Comparison of ENCODE assay signal across 9 cellular contexts in the genomic region with DNA sequence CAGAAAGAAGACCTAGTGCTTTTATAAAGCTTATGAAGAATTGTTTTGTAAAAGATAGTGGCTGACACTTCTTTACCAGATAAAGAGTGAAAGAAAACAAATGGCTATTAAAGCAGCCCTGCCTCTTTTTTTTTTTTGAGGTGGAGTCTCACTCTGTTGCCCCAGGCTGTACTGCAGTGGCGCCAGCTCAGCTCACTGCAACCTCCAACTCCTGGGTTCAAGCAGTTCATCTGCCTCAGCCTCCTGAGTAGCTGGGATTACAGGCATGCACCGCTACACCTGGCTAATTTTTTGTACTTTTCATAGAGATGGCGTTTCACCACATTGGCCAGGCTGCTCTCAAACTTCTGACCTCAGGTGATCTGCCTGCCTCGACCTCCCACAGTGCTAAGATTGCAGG. TPM values are rescaled to one million over a fixed set of nuclear protein-coding genes. Genes with fewer than 3 reads are reported as not detected.
DNase-seq lines count a peak whose midpoint lies in the region; ATAC-seq and TF ChIP-seq lines count a peak whose summit lies in the region.
"Had no signal": no experiment of that assay in that cellular context is flagged by ENCODE, and none has a peak within 500 bp of the region (broad histone marks: within the 10 kb centered on the region; RNA-seq: fewer than 3 reads in every experiment).

No MANE protein-coding gene starts in this region.

- H2AFZ ChIP-seq in DND-41 (ENCODE audit: low read depth, low read length): no peak overlapping the region
- no peak overlapping the region for H2AFZ ChIP-seq in OCI-LY1 (ENCODE audit: low read length)
- no peak overlapping the region for H2AFZ ChIP-seq in trophoblast cell (ENCODE audit: insufficient read depth, low read length, poor library complexity)
- H2AFZ ChIP-seq: parathyroid adenoma had no signal

- H3K4me3 ChIP-seq in DND-41 (ENCODE audit: low read depth in 1 of 2, low read length in 2 of 2) (no peak overlapping the region; a peak in 1 of 4 replicates), OCI-LY1 (ENCODE audit: low read depth, low read length, poor library complexity, severe bottlenecking) (no peak overlapping the region), trophoblast cell (ENCODE audit: low read depth, low read length) (no peak overlapping the region)

- H4K20me1 ChIP-seq in DND-41 (ENCODE audit: insufficient read depth, low read length) (peaks cover 10% of the 10 kb centered on the region), OCI-LY1 (ENCODE audit: insufficient read depth, low read length) (no peaks in the 10 kb centered on the region)

- no peak overlapping the region for H2BK12ac ChIP-seq in trophoblast cell (ENCODE audit: low read length)

- peaks cover 40% of the 10 kb centered on the region for H3K36me3 Mint-ChIP-seq in chondrocyte (ENCODE audit: low read depth)

- no peak overlapping the region for H4K91ac ChIP-seq in trophoblast cell (ENCODE audit: low read depth, low read length)

- DNase-seq in DND-41 (peak; percentile 39), chondrocyte (ENCODE audit: low spot score) (no peak), trophoblast cell (peak; percentile 39 to 60), NCI-H2196 (lab: John Stamatoyannopoulos, UW; ENCODE audit: unreplicated experiment) (no peak), NCI-H128 (lab: John Stamatoyannopoulos, UW; ENCODE audit: unreplicated experiment) (no peak), SKM-1 (lab: John Stamatoyannopoulos, UW; ENCODE audit: unreplicated experiment) (no peak)
- no peak for DNase-seq in stimulated activated CD4-positive, alpha-beta T cell treated with anti-CD3 and anti-CD28 coated beads, Interleukin-15, amount 100 ng/mL, for 24 hours

- H3K79me2 ChIP-seq in DND-41 (ENCODE audit: insufficient read depth, low read length): peaks cover 41% of the 10 kb centered on the region
- H3K79me2 ChIP-seq in OCI-LY1 (ENCODE audit: insufficient read depth, low read length): peaks cover 4% of the 10 kb centered on the region
- no peaks in the 10 kb centered on the region for H3K79me2 ChIP-seq in trophoblast cell (ENCODE audit: control insufficient read depth, insufficient read depth, low read length, poor library complexity)

- no peaks in the 10 kb centered on the region for H3K9me3 Mint-ChIP-seq in chondrocyte (ENCODE audit: low read depth)

- no peak overlapping the region for H4K12ac ChIP-seq in trophoblast cell (ENCODE audit: low read depth, low read length)

- H3K36me3 ChIP-seq in DND-41 (ENCODE audit: insufficient read depth, low read length): peaks cover 88% of the 10 kb centered on the region
- peaks cover 97% of the 10 kb centered on the region for H3K36me3 ChIP-seq in OCI-LY1 (ENCODE audit: insufficient read depth, low read length)
- peaks cover 29 to 49% of the 10 kb centered on the region in 2 experiments for H3K36me3 ChIP-seq in trophoblast cell (ENCODE audit: control insufficient read depth in 1 of 2, insufficient read depth in 2 of 2, low read length in 2 of 2)

- H3K4ac ChIP-seq in trophoblast cell (ENCODE audit: low read depth, low read length): no peak overlapping the region

- no peak overlapping the region for H2AK5ac ChIP-seq in trophoblast cell (ENCODE audit: low read length)

- H3K9me3 ChIP-seq in DND-41 (ENCODE audit: insufficient read depth, low read length, severe bottlenecking) (no peaks in the 10 kb centered on the region), OCI-LY1 (ENCODE audit: low read length) (no peaks in the 10 kb centered on the region), trophoblast cell (ENCODE audit: insufficient read depth, low read depth, low read length) (no peaks in the 10 kb centered on the region)

- H3K23ac ChIP-seq in trophoblast cell (ENCODE audit: low read length): no peak overlapping the region

- peak overlapping the region; percentile 79 for H3K27ac Mint-ChIP-seq in chondrocyte (ENCODE audit: unreplicated experiment)

- H3K4me2 ChIP-seq in DND-41 (ENCODE audit: insufficient read depth, low read length) (peak overlapping the region; percentile 25), OCI-LY1 (ENCODE audit: low read length) (no peak overlapping the region), trophoblast cell (ENCODE audit: low read length) (no peak overlapping the region)

- TF ChIP-seq CTCF in DND-41 (IDR thresholded peaks at IDR 0.05; ENCODE audit: borderline replicate concordance, extremely low read depth, low read length, poor library complexity, severe bottlenecking) (no peak), OCI-LY1 (IDR thresholded peaks at IDR 0.05; ENCODE audit: low read length) (no peak), chondrocyte (IDR thresholded peaks at IDR 0.05) (no peak)

- H3K4me1 ChIP-seq in DND-41 (ENCODE audit: insufficient read depth, low read length) (peaks cover 40% of the 10 kb centered on the region), OCI-LY1 (ENCODE audit: insufficient read depth, low read length, severe bottlenecking) (peaks cover 16% of the 10 kb centered on the region), trophoblast cell (ENCODE audit: control insufficient read depth in 1 of 2, insufficient read depth in 2 of 2, low read length in 2 of 2) (peaks cover 0 to 13% of the 10 kb centered on the region in 2 experiments)
- H3K4me1 ChIP-seq: parathyroid adenoma had no signal

- no peak overlapping the region for H2BK5ac ChIP-seq in trophoblast cell (ENCODE audit: low read depth, low read length, poor library complexity)

- no CpG with 5 or more reads among the region's 4 CpGs for WGBS in trophoblast cell (ENCODE audit: extremely low coverage, insufficient coverage, insufficient read length)

- H4K8ac ChIP-seq in trophoblast cell (ENCODE audit: low read depth, low read length): no peak overlapping the region

- peak overlapping the region; percentile 12; the same call in 1 of the 2 replicates for H3K9ac ChIP-seq in DND-41 (ENCODE audit: low read depth, low read length)
- no peak overlapping the region for H3K9ac ChIP-seq in OCI-LY1 (ENCODE audit: low read length)
- H3K9ac ChIP-seq in trophoblast cell (ENCODE audit: low read length): no peak overlapping the region
- H3K9ac ChIP-seq: parathyroid adenoma had no signal

- H3K27ac ChIP-seq in DND-41 (ENCODE audit: low read length): peak overlapping the region; percentile 73
- H3K27ac ChIP-seq in OCI-LY1 (ENCODE audit: low read depth, low read length, poor library complexity, severe bottlenecking): peak overlapping the region; percentile 11
- H3K27ac ChIP-seq in trophoblast cell (ENCODE audit: low read depth, low read length): peak overlapping the region; percentile 42

- H3K18ac ChIP-seq in trophoblast cell (ENCODE audit: low read length): no peak overlapping the region

- H3K27me3 ChIP-seq in DND-41 (ENCODE audit: insufficient read depth, low read length, poor library complexity) (no peaks in the 10 kb centered on the region), OCI-LY1 (ENCODE audit: insufficient read depth, low read length) (no peaks in the 10 kb centered on the region), trophoblast cell (ENCODE audit: insufficient read depth, low read length) (no peaks in the 10 kb centered on the region)

- no peaks in the 10 kb centered on the region for H3F3A ChIP-seq in OCI-LY1 (ENCODE audit: insufficient read depth, low read length)

- peaks cover 39% of the 10 kb centered on the region for H3K4me1 Mint-ChIP-seq in chondrocyte (ENCODE audit: low read depth)

- no peak overlapping the region for H3K14ac ChIP-seq in trophoblast cell (ENCODE audit: low read length)

- H3K9me2 ChIP-seq in OCI-LY1 (ENCODE audit: low read depth, low read length): no peaks in the 10 kb centered on the region

- no peak overlapping the region for H3K4me3 Mint-ChIP-seq in chondrocyte (ENCODE audit: unreplicated experiment)

- H3K27me3 Mint-ChIP-seq in chondrocyte (ENCODE audit: low read depth): no peaks in the 10 kb centered on the region

- no peaks in the 10 kb centered on the region for H3K79me1 ChIP-seq in trophoblast cell (ENCODE audit: low read length)

- ATAC-seq in DND-41 (ENCODE audit: insufficient read depth, low read depth): peak; percentile 54

- H2BK120ac ChIP-seq in trophoblast cell (ENCODE audit: insufficient read depth, low read length, poor library complexity): no peak overlapping the region

RNA-seq across cellular contexts. Expression of a gene that starts 12.9 kb away (rescaled TPM):
- total RNA-seq in chondrocyte: 292 to 424 TPM (median 417 TPM) in 3 replicates
- 573 and 598 TPM in 2 replicates for polyA plus RNA-seq in trophoblast cell (2013)

RNA-seq across cellular contexts. Expression of a gene that starts 31.0 kb away (rescaled TPM):
- total RNA-seq in chondrocyte: 0.10 to 0.26 TPM (median 0.22 TPM) in 3 replicates
- 0.23 and 0.40 TPM in 2 replicates for polyA plus RNA-seq in trophoblast cell (2013)

RNA-seq across cellular contexts. Expression of a gene that starts 40.1 kb away (rescaled TPM):
- total RNA-seq in chondrocyte: 39.6 to 42.6 TPM (median 42.4 TPM) in 3 replicates
- 66.7 and 67.0 TPM in 2 replicates for polyA plus RNA-seq in trophoblast cell (2013)

RNA-seq across cellular contexts. Expression of a gene that starts 40.5 kb away (rescaled TPM):
- 28.9 to 49.9 TPM (median 31.3 TPM) in 3 replicates for total RNA-seq in chondrocyte
- 62.6 and 65.9 TPM in 2 replicates for polyA plus RNA-seq in trophoblast cell (2013)

Comparison
In these comparisons a context has a peak if more than half of its experiments do, and no peak if none do; other contexts are left out.
1. DNase-seq: peak in DND-41 (single experiment) and trophoblast cell (2 of 2); none in chondrocyte (single experiment), NCI-H2196 (single experiment), NCI-H128 (single experiment), stimulated activated CD4-positive, alpha-beta T cell treated with anti-CD3 and anti-CD28 coated beads, Interleukin-15, amount 100 ng/mL, for 24 hours (single experiment) and SKM-1 (single experiment).
2. H3K27ac ChIP-seq: peak in every context shown above with its lines; median percentile 73 in DND-41; 42 in trophoblast cell; 11 in OCI-LY1.